23 cellular contexts compared by ENCODE assay signal in genomic region chr19:18633321-18633720, GRCh38.
DNase-seq lines count a peak whose midpoint lies in the region; ATAC-seq lines count a peak whose summit lies in the region.
"Had no signal": no experiment of that assay in that cellular context is flagged by ENCODE, and none has a peak within 500 bp of the region (broad histone marks: within the 10 kb centered on the region; RNA-seq: fewer than 3 reads in every experiment).

No MANE protein-coding gene starts in this region.

- ATAC-seq in stimulated activated effector memory CD8-positive, alpha-beta T cell treated with anti-CD3 and anti-CD28 coated beads, Interleukin-12 subunit alpha, Interleukin-12 subunit beta, amount 100 ng/mL, for 72 hours, result no peak
- no peak for ATAC-seq in HG02981 (IDR thresholded peaks at IDR 0.05; ENCODE audit: unreplicated experiment)
- ATAC-seq: HCT116, left lobe of liver, WTC11 had no signal

- no peaks in the 10 kb centered on the region for H3K9me3 Mint-ChIP-seq in stimulated activated effector memory CD8-positive, alpha-beta T cell treated with anti-CD3 and anti-CD28 coated beads, Interleukin-12 subunit alpha, Interleukin-12 subunit beta, amount 100 ng/mL, for 72 hours
- H3K9me3 Mint-ChIP-seq: activated CD4-positive, alpha-beta memory T cell treated with anti-CD3 and anti-CD28 coated beads for 36 hours; mesothelial cell of epicardium; nephron; T-helper 2 cell treated with Interferon-gamma antibody and Interleukin-4, amounts not matched to agents 5 μg/mL and 100 μg/mL, for 36 hours; WTC11 had no signal

- H3K4me1 Mint-ChIP-seq in stimulated activated effector memory CD8-positive, alpha-beta T cell treated with anti-CD3 and anti-CD28 coated beads, Interleukin-12 subunit alpha, Interleukin-12 subunit beta, amount 100 ng/mL, for 72 hours, result peaks cover 29% of the 10 kb centered on the region

- H3K36me3 Mint-ChIP-seq in stimulated activated effector memory CD8-positive, alpha-beta T cell treated with anti-CD3 and anti-CD28 coated beads, Interleukin-12 subunit alpha, Interleukin-12 subunit beta, amount 100 ng/mL, for 72 hours, result peaks cover 3% of the 10 kb centered on the region
- H3K36me3 Mint-ChIP-seq: CD14-positive monocyte, mesothelial cell of epicardium, WTC11 had no signal

- peak; percentile 11 for DNase-seq in NCI-H345 (lab: John Stamatoyannopoulos, UW)
- DNase-seq in NCI-H345 treated with DMSO at 0.1 percent for 48 hours (lab: John Stamatoyannopoulos, UW; ENCODE audit: unreplicated experiment), result no peak
- peak; percentile 87 for DNase-seq in NCI-H510A (lab: John Stamatoyannopoulos, UW)
- peak; percentile 21 for DNase-seq in SW480 (ENCODE audit: low spot score)
- DNase-seq in stimulated activated effector memory CD8-positive, alpha-beta T cell treated with anti-CD3 and anti-CD28 coated beads, Interleukin-12 subunit alpha, Interleukin-12 subunit beta, amount 100 ng/mL, for 72 hours (ENCODE audit: low spot score in 2 of 2), result no peak
- no peak for DNase-seq in superior temporal gyrus (ENCODE audit: extremely low spot score)
- no peak for DNase-seq in SKM-1 treated with dmso at 0.1 percent for 144 hours (lab: John Stamatoyannopoulos, UW; ENCODE audit: unreplicated experiment)
- DNase-seq: ACHN; activated CD4-positive, alpha-beta memory T cell treated with anti-CD3 and anti-CD28 coated beads for 36 hours; activated naive CD4-positive, alpha-beta T cell; amygdala; caudate nucleus; DND-41; effector CD4-positive, alpha-beta T cell; NCI-H1930 had no signal

- no peak overlapping the region for H3K4me3 Mint-ChIP-seq in stimulated activated effector memory CD8-positive, alpha-beta T cell treated with anti-CD3 and anti-CD28 coated beads, Interleukin-12 subunit alpha, Interleukin-12 subunit beta, amount 100 ng/mL, for 72 hours
- H3K4me3 Mint-ChIP-seq: activated CD4-positive, alpha-beta memory T cell treated with anti-CD3 and anti-CD28 coated beads for 36 hours; CD14-positive monocyte; mesothelial cell of epicardium; nephron; T-helper 2 cell treated with Interferon-gamma antibody and Interleukin-4, amounts not matched to agents 5 μg/mL and 100 μg/mL, for 36 hours; WTC11 had no signal

- peak overlapping the region; percentile 16 for H3K27ac Mint-ChIP-seq in stimulated activated effector memory CD8-positive, alpha-beta T cell treated with anti-CD3 and anti-CD28 coated beads, Interleukin-12 subunit alpha, Interleukin-12 subunit beta, amount 100 ng/mL, for 72 hours
- H3K27ac Mint-ChIP-seq: activated CD4-positive, alpha-beta memory T cell treated with anti-CD3 and anti-CD28 coated beads for 36 hours; CD14-positive monocyte; mesothelial cell of epicardium; nephron; T-helper 2 cell treated with Interferon-gamma antibody and Interleukin-4, amounts not matched to agents 5 μg/mL and 100 μg/mL, for 36 hours; WTC11 had no signal

Comparison
In these comparisons a context has a peak if more than half of its experiments do, and no peak if none do; other contexts are left out.
1. DNase-seq: peak in NCI-H345 (single experiment), NCI-H510A (single experiment) and SW480 (single experiment); none in NCI-H345 treated with DMSO at 0.1 percent for 48 hours (single experiment), stimulated activated effector memory CD8-positive, alpha-beta T cell treated with anti-CD3 and anti-CD28 coated beads, Interleukin-12 subunit alpha, Interleukin-12 subunit beta, amount 100 ng/mL, for 72 hours (0 of 2), superior temporal gyrus (single experiment) and SKM-1 treated with dmso at 0.1 percent for 144 hours (single experiment).